In the genomic region with DNA sequence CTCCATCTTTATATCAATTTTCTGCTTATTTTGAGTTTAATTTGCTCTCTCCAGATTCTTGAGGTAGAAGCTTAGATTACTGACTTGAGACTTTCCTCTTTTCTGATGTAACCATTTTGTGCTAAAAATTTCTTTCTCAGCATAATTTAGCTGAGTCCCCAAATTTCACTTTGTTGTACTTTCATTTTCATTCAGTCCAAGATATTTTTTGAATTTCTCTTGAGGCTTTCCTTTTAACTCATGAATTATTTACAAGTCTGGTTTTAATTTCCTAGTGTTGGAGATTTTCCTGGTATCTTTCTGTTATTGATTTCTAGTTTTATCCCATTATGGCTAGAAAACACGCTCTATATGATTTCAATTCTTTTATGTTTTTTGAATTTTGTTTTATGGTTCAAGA, we compare ENCODE assay signal across 18 cellular contexts.
DNase-seq lines count a peak whose midpoint lies in the region; ATAC-seq, FAIRE-seq and TF ChIP-seq lines count a peak whose summit lies in the region.
"Had no signal": no experiment of that assay in that cellular context is flagged by ENCODE, and none has a peak within 500 bp of the region (broad histone marks: within the 10 kb centered on the region; RNA-seq: fewer than 3 reads in every experiment).

No MANE protein-coding gene starts in this region.

- H3K14ac ChIP-seq in IMR-90 (replicated peaks; ENCODE audit: low read depth, low read length): no peak overlapping the region

- WGBS in IMR-90 (ENCODE audit: extremely low coverage in 2 of 2, insufficient read length in 1 of 2), 2 experiments: no CpG with 5 or more reads among the region's 1 CpG
- WGBS in small intestine, 3 donors: 83 to 96% (median 89%) methylated on average over 1 of the region's 1 CpG

- no peak overlapping the region for H2BK5ac ChIP-seq in IMR-90 (ENCODE audit: low read depth, low read length, poor library complexity, severe bottlenecking)

- H3K23ac ChIP-seq in IMR-90 (ENCODE audit: low read depth, low read length): no peak overlapping the region

- in situ Hi-C loops in IMR-90 (cut with MboI; ENCODE audit: low sequenced_read_pairs): no loop called here
- in situ Hi-C loops in ACHN (cut with HindIII; ENCODE audit: low pct_ligation_motif_present, low pct_unique_long_range_greater_than_20kb, low sequenced_read_pairs): no loop called here

- no peaks in the 10 kb centered on the region for H4K20me1 ChIP-seq in IMR-90 (ENCODE audit: insufficient read depth, low read length)

- H4K91ac ChIP-seq in IMR-90 (ENCODE audit: insufficient read depth, low read depth, low read length): no peak overlapping the region

- H2AK9ac ChIP-seq in IMR-90 (replicated peaks; ENCODE audit: low read depth, low read length, poor library complexity): no peak overlapping the region

- no peak for TF ChIP-seq RAD21 in IMR-90 (IDR thresholded peaks at IDR 0.05; ENCODE audit: low read length)

- H3K4ac ChIP-seq in IMR-90 (ENCODE audit: low read depth, low read length): no peak overlapping the region

- POLR2A ChIA-PET in CD4-positive, alpha-beta T cell (lab: Charles Lee): no interaction called here
- POLR2A ChIA-PET in IMR-90 (lab: Charles Lee; ENCODE audit: unreplicated experiment): no interaction called here

- H3K9ac ChIP-seq in IMR-90 (ENCODE audit: low read depth, low read length): no peak overlapping the region
- H3K9ac ChIP-seq: SK-N-SH had no signal

- H3K27ac ChIP-seq in CD4-positive, alpha-beta T cell (ENCODE audit: low read depth, low read length): no peak overlapping the region
- H3K27ac ChIP-seq in IMR-90 (ENCODE audit: insufficient read depth, low read length) (no peak overlapping the region), small intestine (ENCODE audit: low read depth in 1 of 2, low read length in 1 of 2) (no peak overlapping the region)
- H3K27ac ChIP-seq: C4-2B, esophagus squamous epithelium, HL-60 had no signal

- no peak for DNase-seq in CD4-positive, alpha-beta T cell
- DNase-seq in IMR-90: no peak
- DNase-seq in activated naive CD4-positive, alpha-beta T cell treated with anti-CD3 and anti-CD28 coated beads, Interleukin-2, amount 50 U/mL, for 72 hours (ENCODE audit: low spot score in 2 of 2): no peak
- no peak for DNase-seq in naive B cell
- no peak for DNase-seq in ACHN
- DNase-seq in NCI-H748 (lab: John Stamatoyannopoulos, UW; ENCODE audit: unreplicated experiment): no peak
- no peak for DNase-seq in small intestine
- no peak for DNase-seq in activated CD4-positive, alpha-beta T cell treated with anti-CD3 and anti-CD28 coated beads, Interleukin-2, amount 50 U/mL, for 4 hours
- DNase-seq: activated CD8-positive, alpha-beta memory T cell treated with anti-CD3 and anti-CD28 coated beads, Interleukin-2, amount 50 U/mL, for 4 hours; esophagus squamous epithelium; Kasumi-1; kidney glomerular epithelial cell; mucosa of descending colon; posterior cingulate gyrus; SK-N-SH had no signal

- H3K9me1 ChIP-seq in IMR-90 (ENCODE audit: insufficient read depth, low read length): no peaks in the 10 kb centered on the region; the same call in 1 of the 2 replicates

- no peak overlapping the region for H4K5ac ChIP-seq in IMR-90 (ENCODE audit: low read depth, low read length)

- no peak for TF ChIP-seq CTCF in CD4-positive, alpha-beta T cell (IDR thresholded peaks at IDR 0.05)
- no peak for TF ChIP-seq CTCF in IMR-90 (conservative IDR thresholded peaks at IDR 0.05; ENCODE audit: low read depth, low read length)

- no peaks in the 10 kb centered on the region for H3K36me3 ChIP-seq in IMR-90 (ENCODE audit: control insufficient read depth, insufficient read depth, low read length)
- H3K36me3 ChIP-seq in small intestine (ENCODE audit: control insufficient read depth in 2 of 2, insufficient read depth in 2 of 2, low read length in 2 of 2): peaks cover 0 to 2% of the 10 kb centered on the region in 2 donors

- ATAC-seq in CD4-positive, alpha-beta T cell (ENCODE audit: poor library complexity): no peak
- ATAC-seq in IMR-90 (ENCODE audit: low read depth) (no peak), naive B cell (ENCODE audit: low read depth in 2 of 2) (no peak)
- ATAC-seq in activated naive CD4-positive, alpha-beta T cell treated with anti-CD3 and anti-CD28 coated beads, Interleukin-2, amount 50 U/mL, for 72 hours: no peak
- ATAC-seq: mucosa of descending colon had no signal

- FAIRE-seq in small intestine (lab: Jason Lieb, UNC): no peak
- FAIRE-seq: astrocyte had no signal

- no peak overlapping the region for H2BK20ac ChIP-seq in IMR-90 (ENCODE audit: low read depth, low read length)

- no peak for TF ChIP-seq POLR2A in IMR-90 (IDR thresholded peaks at IDR 0.05; ENCODE audit: low read depth, low read length)

- no peak overlapping the region for H2BK120ac ChIP-seq in IMR-90 (ENCODE audit: low read depth, low read length)

- H3K27me3 Mint-ChIP-seq in CD4-positive, alpha-beta T cell: no peaks in the 10 kb centered on the region
- H3K27me3 Mint-ChIP-seq in naive B cell: no peaks in the 10 kb centered on the region

- H3K4me3 Mint-ChIP-seq in CD4-positive, alpha-beta T cell: no peak overlapping the region
- H3K4me3 Mint-ChIP-seq in naive B cell: peak overlapping the region in 1 of 8 donors; percentile 25

- H3K9me3 ChIP-seq in CD4-positive, alpha-beta T cell (ENCODE audit: control insufficient read depth, low read length): no peaks in the 10 kb centered on the region
- H3K9me3 ChIP-seq in IMR-90 (ENCODE audit: control insufficient read depth, insufficient read depth, low read length) (no peaks in the 10 kb centered on the region), small intestine (ENCODE audit: control insufficient read depth, low read depth) (no peaks in the 10 kb centered on the region)
- H3K9me3 ChIP-seq: esophagus squamous epithelium, mucosa of descending colon, SK-N-SH had no signal

- H3K56ac ChIP-seq in IMR-90 (ENCODE audit: extremely low read depth, insufficient read depth, low read length): no peak overlapping the region

- dilution Hi-C loops in IMR-90 (cut with HindIII; ENCODE audit: low sequenced_read_pairs, unreplicated experiment): no loop called here

- peaks cover 91% of the 10 kb centered on the region for H3K36me3 Mint-ChIP-seq in CD4-positive, alpha-beta T cell (ENCODE audit: low read depth)
- peaks cover 46 to 67% of the 10 kb centered on the region in 2 donors for H3K36me3 Mint-ChIP-seq in activated naive CD4-positive, alpha-beta T cell treated with anti-CD3 and anti-CD28 coated beads, Interleukin-2, amount 50 U/mL, for 72 hours
- peaks cover 43 to 45% of the 10 kb centered on the region in 2 donors for H3K36me3 Mint-ChIP-seq in naive B cell

- H2AFZ ChIP-seq in IMR-90 (replicated peaks; ENCODE audit: low read length, poor library complexity): no peak overlapping the region

- CTCF ChIA-PET in CD4-positive, alpha-beta T cell (lab: Charles Lee): no interaction called here
- CTCF ChIA-PET in IMR-90 (lab: Yijun Ruan, JAX): no interaction called here

- BruUV-seq in IMR-90 (replicated peaks; lab: Mats Ljungman, UMichigan): no TSS peak

- peaks cover 2% of the 10 kb centered on the region for H3K9me3 Mint-ChIP-seq in CD4-positive, alpha-beta T cell
- no peaks in the 10 kb centered on the region for H3K9me3 Mint-ChIP-seq in activated naive CD4-positive, alpha-beta T cell treated with anti-CD3 and anti-CD28 coated beads, Interleukin-2, amount 50 U/mL, for 72 hours
- H3K9me3 Mint-ChIP-seq in naive B cell: peaks cover 0 to 7% (median 0%) of the 10 kb centered on the region in 7 donors

- no peaks in the 10 kb centered on the region for H3K27me3 ChIP-seq in CD4-positive, alpha-beta T cell (ENCODE audit: control insufficient read depth, insufficient read depth, low read length)
- H3K27me3 ChIP-seq in IMR-90 (ENCODE audit: control insufficient read depth, insufficient read depth, low read length) (no peaks in the 10 kb centered on the region), small intestine (ENCODE audit: control insufficient read depth in 2 of 2, insufficient read depth in 2 of 2, low read length in 2 of 2) (no peaks in the 10 kb centered on the region)
- H3K27me3 ChIP-seq: esophagus squamous epithelium had no signal

- H3K79me1 ChIP-seq in IMR-90 (ENCODE audit: low read depth in 1 of 2, low read length in 2 of 2): no peaks in the 10 kb centered on the region

- H3K4me2 ChIP-seq in IMR-90 (ENCODE audit: low read depth, low read length): no peak overlapping the region
- H3K4me2 ChIP-seq: SK-N-SH had no signal

- H4K8ac ChIP-seq in IMR-90 (ENCODE audit: low read depth in 2 of 2, low read length in 2 of 2): no peak overlapping the region

- H2BK15ac ChIP-seq in IMR-90 (ENCODE audit: low read depth, low read length): no peak overlapping the region

- H3K27ac Mint-ChIP-seq in CD4-positive, alpha-beta T cell: peak overlapping the region; percentile 75
- peak overlapping the region; percentile 57 to 65 for H3K27ac Mint-ChIP-seq in activated naive CD4-positive, alpha-beta T cell treated with anti-CD3 and anti-CD28 coated beads, Interleukin-2, amount 50 U/mL, for 72 hours
- peak overlapping the region in 4 of 6 donors; percentile 19 to 91 (median 56) for H3K27ac Mint-ChIP-seq in naive B cell

- peaks cover 83% of the 10 kb centered on the region for H3K4me1 Mint-ChIP-seq in CD4-positive, alpha-beta T cell (ENCODE audit: low read depth)
- H3K4me1 Mint-ChIP-seq in naive B cell: peaks cover 12 to 20% (median 14%) of the 10 kb centered on the region in 3 donors

- intact Hi-C loops in CD4-positive, alpha-beta T cell (cut with DNase I, micrococcal nuclease): loop anchor here in 1 of 2 experiments (5.0 kb wide), 1 partner anchor 34 kb away; no protein-coding TSS in a partner anchor
- intact Hi-C loops in IMR-90 (cut with micrococcal nuclease): no loop called here

- H3K4me1 ChIP-seq in IMR-90 (ENCODE audit: control insufficient read depth, insufficient read depth, low read length) (no peaks in the 10 kb centered on the region), small intestine (ENCODE audit: control insufficient read depth in 2 of 2, insufficient read depth in 1 of 2, low read depth in 1 of 2, low read length in 1 of 2) (no peaks in the 10 kb centered on the region)
- H3K4me1 ChIP-seq: esophagus squamous epithelium had no signal

- no peak overlapping the region for H2AK5ac ChIP-seq in IMR-90 (ENCODE audit: low read depth, low read length)

- H3K18ac ChIP-seq in IMR-90 (ENCODE audit: low read depth, low read length): no peak overlapping the region

- no peak overlapping the region for H3K4me3 ChIP-seq in IMR-90 (ENCODE audit: insufficient read depth, low read depth, low read length)
- no peak overlapping the region for H3K4me3 ChIP-seq in small intestine (ENCODE audit: low read depth in 1 of 2, low read length in 2 of 2)
- H3K4me3 ChIP-seq: esophagus squamous epithelium, mucosa of descending colon had no signal

TF ChIP-seq in IMR-90, 13 proteins besides CTCF, POLR2A, EP300 and RAD21 (continues in another document):
- peak; percentile 34 for TF ChIP-seq MAFK (IDR thresholded peaks at IDR 0.05; ENCODE audit: low read depth, low read length)
- TF ChIP-seq, protein P1, sequence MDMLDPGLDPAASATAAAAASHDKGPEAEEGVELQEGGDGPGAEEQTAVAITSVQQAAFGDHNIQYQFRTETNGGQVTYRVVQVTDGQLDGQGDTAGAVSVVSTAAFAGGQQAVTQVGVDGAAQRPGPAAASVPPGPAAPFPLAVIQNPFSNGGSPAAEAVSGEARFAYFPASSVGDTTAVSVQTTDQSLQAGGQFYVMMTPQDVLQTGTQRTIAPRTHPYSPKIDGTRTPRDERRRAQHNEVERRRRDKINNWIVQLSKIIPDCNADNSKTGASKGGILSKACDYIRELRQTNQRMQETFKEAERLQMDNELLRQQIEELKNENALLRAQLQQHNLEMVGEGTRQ (IDR thresholded peaks at IDR 0.05; ENCODE audit: low read depth, low read length): no peak
